In genomic region chr22:33918676-33919590, GRCh38 we compare ENCODE assay signal across 9 cellular contexts. TPM values are rescaled to one million over a fixed set of nuclear protein-coding genes. Genes with fewer than 3 reads are reported as not detected.
A peak's percentile ranks its signal among the peaks of the same experiment; 100 is the strongest.
DNase-seq lines count a peak whose midpoint lies in the region; ATAC-seq, FAIRE-seq and TF ChIP-seq lines count a peak whose summit lies in the region.
"Had no signal": no experiment of that assay in that cellular context is flagged by ENCODE, and none has a peak within 500 bp of the region (broad histone marks: within the 10 kb centered on the region; RNA-seq: fewer than 3 reads in every experiment).

No MANE protein-coding gene starts in this region.

- CTCF ChIA-PET in Calu3 (lab: Charles Lee) (interaction anchor here (0.6 to 0.7 kb wide), 3 partner anchors 12 to 411 kb away, joined by 3 to 4 read pairs (median 4); no protein-coding TSS in a partner anchor), endothelial cell of umbilical vein (lab: Charles Lee) (no interaction called here)

- intact Hi-C loops in Calu3 (cut with micrococcal nuclease; ENCODE audit: unreplicated experiment), result loop anchor here (5.0 kb wide), 1 partner anchor 67 kb away; no protein-coding TSS in a partner anchor
- intact Hi-C loops in endothelial cell of umbilical vein (cut with micrococcal nuclease), result no loop called here

- H3K4me1 Mint-ChIP-seq in Calu3 (ENCODE audit: low read depth, unreplicated experiment) (peaks cover 17% of the 10 kb centered on the region), nephron (peaks cover 38% of the 10 kb centered on the region)

- no peak for TF ChIP-seq POLR2A in endothelial cell of umbilical vein (IDR thresholded peaks at IDR 0.05; ENCODE audit: low read depth, low read length)

- H3K9me1 ChIP-seq in endothelial cell of umbilical vein (replicated peaks; ENCODE audit: control insufficient read depth, extremely low read depth, insufficient read depth, low read length), result no peaks in the 10 kb centered on the region

- H3K27ac Mint-ChIP-seq in Calu3 (ENCODE audit: unreplicated experiment) (no peak overlapping the region), nephron (peak overlapping the region in 2 of 3 experiments; percentile 67 to 82)

- TF ChIP-seq CTCF in Calu3 (IDR thresholded peaks at IDR 0.05; ENCODE audit: unreplicated experiment) (no peak), KMS-11 (conservative IDR thresholded peaks at IDR 0.05; ENCODE audit: low read depth, low read length) (no peak), endothelial cell of umbilical vein (IDR thresholded peaks at IDR 0.05; ENCODE audit: extremely low read depth in 1 of 2, insufficient read depth in 1 of 2, low read depth in 1 of 2, low read length in 2 of 2) (no peak), nephron (IDR thresholded peaks at IDR 0.05; ENCODE audit: unreplicated experiment in 3 of 3) (no peak)

- H3K27me3 Mint-ChIP-seq in Calu3 (ENCODE audit: unreplicated experiment) (peaks cover 53% of the 10 kb centered on the region), nephron (ENCODE audit: low read depth) (peaks cover 28% of the 10 kb centered on the region)

- H2AFZ ChIP-seq in KMS-11 (ENCODE audit: low read depth) (peak overlapping the region; percentile 54; the same call in 1 of the 2 replicates), endothelial cell of umbilical vein (ENCODE audit: low read depth, low read length) (no peak overlapping the region)

- H3K27ac ChIP-seq in KMS-11 (no peak overlapping the region), endothelial cell of umbilical vein (ENCODE audit: insufficient read depth, low read depth, low read length) (no peak overlapping the region)
- H3K27ac ChIP-seq: HL-60 had no signal

- POLR2A ChIA-PET in endothelial cell of umbilical vein (lab: Charles Lee), result no interaction called here

- H3K4me3 Mint-ChIP-seq in Calu3 (ENCODE audit: low read depth, unreplicated experiment) (peak overlapping the region; percentile 67), nephron (peak overlapping the region; percentile 89 to 95 (median 92))

- H3K36me3 ChIP-seq in KMS-11 (ENCODE audit: insufficient read depth), result no peaks in the 10 kb centered on the region
- H3K36me3 ChIP-seq in endothelial cell of umbilical vein (ENCODE audit: control insufficient read depth in 2 of 2, extremely low read depth in 1 of 2, insufficient read depth in 2 of 2, low read length in 2 of 2), result no peaks in the 10 kb centered on the region

- no TSS peak for BruUV-seq in Calu3 (replicated peaks; lab: Mats Ljungman, UMichigan)
- BruUV-seq in endothelial cell of umbilical vein (replicated peaks; lab: Mats Ljungman, UMichigan), result no TSS peak

- H3K9ac ChIP-seq in KMS-11 (peak overlapping the region; percentile 44; the same call in 1 of the 2 replicates), endothelial cell of umbilical vein (replicated peaks; ENCODE audit: extremely low read depth, insufficient read depth, low read length) (no peak overlapping the region)

- H3K9me3 ChIP-seq in endothelial cell of umbilical vein (replicated peaks; ENCODE audit: control insufficient read depth, insufficient read depth, low read length), result no peaks in the 10 kb centered on the region

- peaks cover 12% of the 10 kb centered on the region for H3K27me3 ChIP-seq in KMS-11 (ENCODE audit: insufficient read depth, low read depth)
- H3K27me3 ChIP-seq in endothelial cell of umbilical vein (ENCODE audit: control insufficient read depth in 2 of 2, insufficient read depth in 2 of 2, low read length in 2 of 2), result peaks cover 26 to 29% of the 10 kb centered on the region in 2 experiments

- H3K4me1 ChIP-seq in KMS-11 (ENCODE audit: low read depth, poor library complexity, severe bottlenecking), result peaks cover 35% of the 10 kb centered on the region
- peaks cover 4% of the 10 kb centered on the region for H3K4me1 ChIP-seq in endothelial cell of umbilical vein (ENCODE audit: control insufficient read depth, extremely low read depth, insufficient read depth, low read length)

- ATAC-seq in GM19395 (IDR thresholded peaks at IDR 0.05; ENCODE audit: unreplicated experiment) (no peak), GM18502 (IDR thresholded peaks at IDR 0.05; ENCODE audit: poor library complexity, unreplicated experiment) (no peak)

- no peak overlapping the region for H3K4me3 ChIP-seq in KMS-11 (IDR thresholded peaks at IDR 0.05; ENCODE audit: insufficient read depth, low read depth, low read length)
- no peak overlapping the region for H3K4me3 ChIP-seq in endothelial cell of umbilical vein (replicated peaks in 1 of 3; ENCODE audit: insufficient read depth in 1 of 3, low read depth in 1 of 3, low read length in 3 of 3)

- H4K20me1 ChIP-seq in KMS-11 (ENCODE audit: insufficient read depth) (peaks cover 8% of the 10 kb centered on the region; the same call in 1 of the 2 replicates), endothelial cell of umbilical vein (replicated peaks; ENCODE audit: control insufficient read depth, extremely low read depth, insufficient read depth, low read length) (no peaks in the 10 kb centered on the region)

- no peak for DNase-seq in Calu3
- no peak for DNase-seq in endothelial cell of umbilical vein (ENCODE audit: low read depth, low spot score)
- DNase-seq in NCI-H1092 (lab: John Stamatoyannopoulos, UW), result no peak
- DNase-seq in LoVo (ENCODE audit: low spot score), result no peak

- H3K4me2 ChIP-seq in KMS-11, result peak overlapping the region; percentile 90
- H3K4me2 ChIP-seq in endothelial cell of umbilical vein (ENCODE audit: insufficient read depth, low read length), result peak overlapping the region; percentile 18

- no peak for FAIRE-seq in endothelial cell of umbilical vein (lab: Jason Lieb, UNC)

- dilution Hi-C loops in endothelial cell of umbilical vein (cut with MboI; ENCODE audit: extremely low pct_ligation_motif_present, low sequenced_read_pairs), result no loop called here

- H3K36me3 Mint-ChIP-seq in Calu3 (ENCODE audit: insufficient read depth, unreplicated experiment) (peaks cover 22% of the 10 kb centered on the region), nephron (ENCODE audit: low read depth) (no peaks in the 10 kb centered on the region)

- H3K79me2 ChIP-seq in KMS-11 (ENCODE audit: insufficient read depth, low read depth) (no peaks in the 10 kb centered on the region), endothelial cell of umbilical vein (ENCODE audit: control insufficient read depth, insufficient read depth, low read length) (no peaks in the 10 kb centered on the region)

- H3K9me3 Mint-ChIP-seq in Calu3 (ENCODE audit: low read depth, unreplicated experiment) (no peaks in the 10 kb centered on the region), nephron (no peaks in the 10 kb centered on the region)

TF ChIP-seq in endothelial cell of umbilical vein, 7 proteins besides CTCF, POLR2A, EP300 and RAD21:
- TF ChIP-seq GATA2 (IDR thresholded peaks at IDR 0.05; ENCODE audit: insufficient read depth, insufficient read length, low read depth, low read length), result no peak
- no peak for TF ChIP-seq POLR2AphosphoS5 (IDR thresholded peaks at IDR 0.05; ENCODE audit: insufficient read depth, low read depth, low read length)
- no peak for TF ChIP-seq FOS (IDR thresholded peaks at IDR 0.05; ENCODE audit: borderline replicate concordance, insufficient read depth, low read length)
- TF ChIP-seq MYC (IDR thresholded peaks at IDR 0.05; ENCODE audit: low read depth, low read length), result no peak
- TF ChIP-seq EZH2 (IDR thresholded peaks at IDR 0.05; ENCODE audit: borderline replicate concordance, low read depth, low read length, severe bottlenecking), result no peak
- no peak for TF ChIP-seq JUN (IDR thresholded peaks at IDR 0.05; ENCODE audit: borderline replicate concordance, insufficient read depth, insufficient read length, low read depth)
- no peak for TF ChIP-seq MAX (IDR thresholded peaks at IDR 0.05; ENCODE audit: insufficient read depth, insufficient read length)

RNA-seq across cellular contexts. Expression of gene LARGE1, which starts 1.3 kb away (rescaled TPM):
- 11.6 and 15.3 TPM in 2 replicates for total RNA-seq in Calu3 (2022)
- 4.4 TPM in 2 replicates for total RNA-seq in endothelial cell of umbilical vein
- 0.72 and 0.95 TPM in 2 replicates for polyA plus RNA-seq in endothelial cell of umbilical vein
- polyA plus RNA-seq in endothelial cell of umbilical vein (2011; cell fraction: cytosol; rRNA removed), result 0.68 and 0.76 TPM in 2 replicates
- 0.51 and 0.71 TPM in 2 replicates for polyA plus RNA-seq in endothelial cell of umbilical vein (2011; cell fraction: nucleus; rRNA removed)
- 0.51 and 0.76 TPM in 2 replicates for polyA plus RNA-seq in endothelial cell of umbilical vein (2012)
- 2.9 and 3.6 TPM in 2 replicates for polyA minus RNA-seq in endothelial cell of umbilical vein
- polyA minus RNA-seq in endothelial cell of umbilical vein (2011; cell fraction: cytosol; rRNA and poly(A)+ RNA removed), result not detected
- polyA minus RNA-seq in endothelial cell of umbilical vein (2011; cell fraction: nucleus; rRNA and poly(A)+ RNA removed), result 2.4 and 3.4 TPM in 2 replicates
